Comparison of ENCODE assay signal across 8 cellular contexts in genomic region chr13:48749699-48750473, GRCh38.
DNase-seq lines count a peak whose midpoint lies in the region; ATAC-seq and TF ChIP-seq lines count a peak whose summit lies in the region.

No MANE protein-coding gene starts in this region.

- CTCF ChIA-PET in naive thymus-derived CD4-positive, alpha-beta T cell (lab: Charles Lee): no interaction called here

- POLR2A ChIA-PET in naive thymus-derived CD4-positive, alpha-beta T cell (lab: Charles Lee): no interaction called here

- no peaks in the 10 kb centered on the region for H3K36me3 ChIP-seq in esophagus (ENCODE audit: control insufficient read depth in 2 of 2, insufficient read depth in 2 of 2, low read length in 1 of 2)
- H3K36me3 ChIP-seq in naive thymus-derived CD4-positive, alpha-beta T cell (ENCODE audit: control insufficient read depth in 2 of 3, insufficient read depth in 3 of 3, low read length in 3 of 3): no peaks in the 10 kb centered on the region
- H3K36me3 ChIP-seq in WERI-Rb-1: no peaks in the 10 kb centered on the region

- TF ChIP-seq CTCF in GM13976 (IDR thresholded peaks at IDR 0.05; ENCODE audit: borderline replicate concordance, control extremely low read depth, extremely low read depth, insufficient read depth, missing control alignments): peak; percentile 70
- peak; percentile 82 for TF ChIP-seq CTCF in HFFc6 (IDR thresholded peaks at IDR 0.05)
- no peak for TF ChIP-seq CTCF in WERI-Rb-1 (IDR thresholded peaks at IDR 0.05; ENCODE audit: low read depth, low read length)

- H3K27ac ChIP-seq in esophagus (ENCODE audit: low read depth in 2 of 2, low read length in 1 of 2): peak overlapping the region; percentile 22 to 58
- no peak overlapping the region for H3K27ac ChIP-seq in naive thymus-derived CD4-positive, alpha-beta T cell (ENCODE audit: low read depth, low read length)
- no peak overlapping the region for H3K27ac ChIP-seq in WERI-Rb-1

- peak overlapping the region; percentile 59 for H3K4me3 Mint-ChIP-seq in HFFc6
- H3K4me3 Mint-ChIP-seq in naive thymus-derived CD4-positive, alpha-beta T cell: no peak overlapping the region
- peak overlapping the region; percentile 6 for H3K4me3 Mint-ChIP-seq in stimulated activated memory B cell treated with anti-CD40 and anti-IgM and Interleukin-4, amounts not matched to agents 10 μg/mL and 1 μg/mL and 100 μg/mL, for 72 hours

- H3K4me1 Mint-ChIP-seq in HFFc6 (ENCODE audit: low read depth): peaks cover 32% of the 10 kb centered on the region
- peaks cover 0 to 6% (median 0%) of the 10 kb centered on the region in 7 donors for H3K4me1 Mint-ChIP-seq in naive thymus-derived CD4-positive, alpha-beta T cell
- peaks cover 11% of the 10 kb centered on the region for H3K4me1 Mint-ChIP-seq in stimulated activated memory B cell treated with anti-CD40 and anti-IgM and Interleukin-4, amounts not matched to agents 10 μg/mL and 1 μg/mL and 100 μg/mL, for 72 hours

- H3K9me3 ChIP-seq in esophagus (ENCODE audit: control insufficient read depth in 2 of 2, insufficient read depth in 1 of 2, low read depth in 1 of 2, low read length in 1 of 2): no peaks in the 10 kb centered on the region
- no peaks in the 10 kb centered on the region for H3K9me3 ChIP-seq in naive thymus-derived CD4-positive, alpha-beta T cell (ENCODE audit: control insufficient read depth in 2 of 3, low read length in 3 of 3)
- H3K9me3 ChIP-seq in WERI-Rb-1 (ENCODE audit: severe bottlenecking): no peaks in the 10 kb centered on the region

- 17 to 20% methylated on average over 15 of the region's 15 CpGs for WGBS in esophagus, 2 donors

- in situ Hi-C loops in GM13976 (cut with MboI; ENCODE audit: low sequenced_read_pairs, unreplicated experiment): no loop called here

- peak; percentile 77 for ATAC-seq in naive thymus-derived CD4-positive, alpha-beta T cell
- peak; percentile 92 for ATAC-seq in stimulated activated memory B cell treated with anti-CD40 and anti-IgM and Interleukin-4, amounts not matched to agents 10 μg/mL and 1 μg/mL and 100 μg/mL, for 72 hours

- peaks cover 19% of the 10 kb centered on the region for H3K27me3 Mint-ChIP-seq in HFFc6 (ENCODE audit: insufficient read depth)
- peaks cover 0 to 11% (median 1%) of the 10 kb centered on the region in 5 donors for H3K27me3 Mint-ChIP-seq in naive thymus-derived CD4-positive, alpha-beta T cell
- H3K27me3 Mint-ChIP-seq in stimulated activated memory B cell treated with anti-CD40 and anti-IgM and Interleukin-4, amounts not matched to agents 10 μg/mL and 1 μg/mL and 100 μg/mL, for 72 hours: peaks cover 17% of the 10 kb centered on the region

- H3K4me1 ChIP-seq in esophagus (ENCODE audit: control insufficient read depth in 2 of 2, insufficient read depth in 2 of 2, low read length in 1 of 2): peaks cover 0 to 4% of the 10 kb centered on the region in 2 donors
- peaks cover 0 to 11% of the 10 kb centered on the region in 2 donors for H3K4me1 ChIP-seq in naive thymus-derived CD4-positive, alpha-beta T cell (ENCODE audit: control insufficient read depth in 2 of 2, insufficient read depth in 2 of 2, low read length in 2 of 2)

- no peaks in the 10 kb centered on the region for H3K36me3 Mint-ChIP-seq in HFFc6 (ENCODE audit: low read depth)
- H3K36me3 Mint-ChIP-seq in naive thymus-derived CD4-positive, alpha-beta T cell: peaks cover 0 to 1% (median 0%) of the 10 kb centered on the region in 5 donors
- H3K36me3 Mint-ChIP-seq in stimulated activated memory B cell treated with anti-CD40 and anti-IgM and Interleukin-4, amounts not matched to agents 10 μg/mL and 1 μg/mL and 100 μg/mL, for 72 hours: no peaks in the 10 kb centered on the region

- peaks cover 2% of the 10 kb centered on the region; the same call in 1 of the 2 replicates for H3K9me3 Mint-ChIP-seq in HFFc6
- H3K9me3 Mint-ChIP-seq in naive thymus-derived CD4-positive, alpha-beta T cell: peaks cover 0 to 3% (median 1%) of the 10 kb centered on the region in 11 donors
- H3K9me3 Mint-ChIP-seq in stimulated activated memory B cell treated with anti-CD40 and anti-IgM and Interleukin-4, amounts not matched to agents 10 μg/mL and 1 μg/mL and 100 μg/mL, for 72 hours: peaks cover 1% of the 10 kb centered on the region

- H3K27me3 ChIP-seq in esophagus (ENCODE audit: control insufficient read depth in 1 of 2, insufficient read depth in 2 of 2, low read length in 2 of 2) (no peaks in the 10 kb centered on the region), WERI-Rb-1 (ENCODE audit: insufficient read depth, low read depth, severe bottlenecking) (no peaks in the 10 kb centered on the region)
- no peaks in the 10 kb centered on the region for H3K27me3 ChIP-seq in naive thymus-derived CD4-positive, alpha-beta T cell (ENCODE audit: control insufficient read depth in 2 of 2, insufficient read depth in 2 of 2, low read length in 2 of 2)

- H3K4me3 ChIP-seq in esophagus (ENCODE audit: low read depth in 1 of 2, low read length in 2 of 2) (no peak overlapping the region), WERI-Rb-1 (ENCODE audit: low read depth, low read length) (no peak overlapping the region)
- H3K4me3 ChIP-seq in naive thymus-derived CD4-positive, alpha-beta T cell (ENCODE audit: low read length): peak overlapping the region; percentile 26

- peak overlapping the region; percentile 52 for H3K27ac Mint-ChIP-seq in HFFc6
- peak overlapping the region in 1 of 9 donors; percentile 29 for H3K27ac Mint-ChIP-seq in naive thymus-derived CD4-positive, alpha-beta T cell
- peak overlapping the region; percentile 36 for H3K27ac Mint-ChIP-seq in stimulated activated memory B cell treated with anti-CD40 and anti-IgM and Interleukin-4, amounts not matched to agents 10 μg/mL and 1 μg/mL and 100 μg/mL, for 72 hours

- intact Hi-C loops in naive thymus-derived CD4-positive, alpha-beta T cell (cut with micrococcal nuclease): no loop called here

- DNase-seq in GM13976 (ENCODE audit: low spot score) (peak; percentile 61), HFFc6 (peak; percentile 96), NCI-H226 (peak; percentile 93), WERI-Rb-1 (no peak)
- peak; percentile 44 for DNase-seq in activated CD8-positive, alpha-beta memory T cell treated with anti-CD3 and anti-CD28 coated beads, Interleukin-2, amount 50 U/mL, for 24 hours (ENCODE audit: extremely low read depth)
- peak in 1 of 9 donors; percentile 65 for DNase-seq in naive thymus-derived CD4-positive, alpha-beta T cell

Comparison
In these comparisons a context has a peak if more than half of its experiments do, and no peak if none do; other contexts are left out.
1. H3K4me3 Mint-ChIP-seq: peak in HFFc6 (single experiment) and stimulated activated memory B cell treated with anti-CD40 and anti-IgM and Interleukin-4, amounts not matched to agents 10 μg/mL and 1 μg/mL and 100 μg/mL, for 72 hours (single experiment); none in naive thymus-derived CD4-positive, alpha-beta T cell (0 of 10).
2. H3K27ac ChIP-seq: peak in esophagus (2 of 2); none in naive thymus-derived CD4-positive, alpha-beta T cell (single experiment) and WERI-Rb-1 (single experiment).